22 cellular contexts compared by ENCODE assay signal in genomic region chr10:71687077-71687476, GRCh38. TPM values are rescaled to one million over a fixed set of nuclear protein-coding genes. Genes with fewer than 3 reads are reported as not detected.
"Had no signal": no experiment of that assay in that cellular context is flagged by ENCODE, and none has a peak within 500 bp of the region (broad histone marks: within the 10 kb centered on the region; RNA-seq: fewer than 3 reads in every experiment).

No MANE protein-coding gene starts in this region.

- H3K36me3 Mint-ChIP-seq: immature natural killer cell had no signal

- H3K4me3 Mint-ChIP-seq: activated naive CD8-positive, alpha-beta T cell treated with anti-CD3 and anti-CD28 coated beads, Interleukin-2, amount 50 U/mL, for 24 hours; immature natural killer cell; naive thymus-derived CD4-positive, alpha-beta T cell; neural crest cell; T-helper 17 cell had no signal

- H3K27ac ChIP-seq: foreskin keratinocyte, upper lobe of right lung had no signal

- H3K27me3 Mint-ChIP-seq: naive thymus-derived CD4-positive, alpha-beta T cell had no signal

- H3K27ac Mint-ChIP-seq: activated naive CD8-positive, alpha-beta T cell treated with anti-CD3 and anti-CD28 coated beads, Interleukin-2, amount 50 U/mL, for 24 hours; progenitor cell of endocrine pancreas had no signal

- H3K4me3 ChIP-seq: upper lobe of right lung had no signal

- ATAC-seq: activated naive CD8-positive, alpha-beta T cell treated with anti-CD3 and anti-CD28 coated beads, Interleukin-2, amount 50 U/mL, for 24 hours; foreskin keratinocyte; left lobe of liver; naive thymus-derived CD4-positive, alpha-beta T cell; stimulated activated naive CD8-positive, alpha-beta T cell treated with anti-CD3 and anti-CD28 coated beads, Interleukin-15, Interleukin-2, amounts not matched to agents 100 U/mL and 50 U/mL, for 24 hours; T-helper 17 cell; upper lobe of right lung had no signal

- H3K9me3 ChIP-seq: upper lobe of right lung had no signal

- DNase-seq: activated CD4-positive, alpha-beta T cell treated with anti-CD3 and anti-CD28 coated beads for 4 hours; activated CD4-positive, alpha-beta T cell treated with anti-CD3 and anti-CD28 coated beads, Interleukin-2, amount 50 U/mL, for 48 hours; activated CD4-positive, CD25-positive, alpha-beta regulatory T cell; activated gamma-delta T cell; activated naive CD4-positive, alpha-beta T cell treated with anti-CD3 and anti-CD28 coated beads, Interleukin-2, amount 50 U/mL, for 16 hours; activated naive CD8-positive, alpha-beta T cell treated with anti-CD3 and anti-CD28 coated beads, Interleukin-2, amount 50 U/mL, for 24 hours; dermis blood vessel endothelial cell; effector CD8-positive, alpha-beta T cell; foreskin keratinocyte; immature natural killer cell; naive thymus-derived CD4-positive, alpha-beta T cell; stimulated activated CD4-positive, alpha-beta T cell treated with anti-CD3 and anti-CD28 coated beads, Interleukin-4, amount 100 ng/mL, for 24 hours; stimulated activated naive CD8-positive, alpha-beta T cell treated with anti-CD3 and anti-CD28 coated beads, Interleukin-15, Interleukin-2, amounts not matched to agents 100 U/mL and 50 U/mL, for 24 hours; T-helper 17 cell; upper lobe of right lung had no signal

- H3K4me1 ChIP-seq: foreskin keratinocyte, upper lobe of right lung had no signal

- H3K36me3 ChIP-seq: upper lobe of right lung had no signal

- H3K27me3 ChIP-seq: upper lobe of right lung had no signal

RNA-seq across cellular contexts. Expression of gene C10orf105, which starts 32.5 kb away (rescaled TPM):
- total RNA-seq: foreskin keratinocyte, glomerular endothelial cell, kidney epithelial cell, left lobe of liver, lung microvascular endothelial cell, osteocyte, progenitor cell of endocrine pancreas had no signal
